8 cellular contexts compared by ENCODE assay signal in the genomic region with DNA sequence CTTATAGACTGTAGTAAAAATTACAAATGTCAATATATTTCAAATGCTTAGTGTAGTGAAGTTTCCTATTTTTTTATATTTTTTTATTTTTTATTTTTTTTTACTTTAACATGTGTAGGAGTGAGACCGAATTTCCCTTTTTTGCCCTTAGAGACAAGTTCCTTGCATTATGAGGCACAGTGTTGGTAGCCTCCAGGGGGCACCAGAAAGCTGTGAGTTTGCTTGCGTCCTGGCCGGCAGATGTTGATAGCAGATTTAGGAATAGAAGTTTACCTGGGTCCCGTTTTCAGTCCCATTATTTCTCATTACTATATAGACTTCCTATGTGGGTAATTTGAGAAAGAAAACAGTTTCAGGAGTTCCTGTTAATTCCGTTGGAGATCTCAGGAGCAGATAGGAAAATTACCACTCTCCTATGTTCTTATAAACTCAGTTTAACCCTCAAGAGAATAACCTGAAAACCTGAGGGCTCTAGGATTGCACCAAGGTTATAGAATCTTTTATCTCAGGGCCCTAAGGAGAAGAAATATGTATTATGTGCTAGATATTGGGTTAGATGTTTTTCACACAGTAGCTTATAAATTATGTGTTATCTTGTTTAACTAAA.
A peak's percentile ranks its signal among the peaks of the same experiment; 100 is the strongest.
DNase-seq lines count a peak whose midpoint lies in the region; ATAC-seq and TF ChIP-seq lines count a peak whose summit lies in the region.

No MANE protein-coding gene starts in this region.

- no peaks in the 10 kb centered on the region for H3K36me3 ChIP-seq in gastroesophageal sphincter

- H3K27ac Mint-ChIP-seq in Calu3 (ENCODE audit: unreplicated experiment) (no peak overlapping the region), progenitor cell of endocrine pancreas (no peak overlapping the region)

- no peak for TF ChIP-seq POLR2A in gastroesophageal sphincter (IDR thresholded peaks at IDR 0.05)

- DNase-seq in Calu3: peak; percentile 85
- DNase-seq in NCI-H526 treated with DMSO at 0.1 percent for 48 hours (lab: John Stamatoyannopoulos, UW): peak; percentile 50
- peak; percentile 27 for DNase-seq in activated T-cell treated with anti-CD3 and anti-CD28 coated beads for 48 hours (ENCODE audit: low read depth)
- peak; percentile 61 for DNase-seq in progenitor cell of endocrine pancreas (ENCODE audit: low spot score, unreplicated experiment)
- no peak for DNase-seq in effector CD8-positive, alpha-beta T cell (lab: John Stamatoyannopoulos, UW)

- H3K4me3 Mint-ChIP-seq in Calu3 (ENCODE audit: low read depth, unreplicated experiment) (no peak overlapping the region), progenitor cell of endocrine pancreas (ENCODE audit: low read depth) (no peak overlapping the region)

- intact Hi-C loops in Calu3 (cut with micrococcal nuclease; ENCODE audit: unreplicated experiment): loop anchor here (1.0 to 10.0 kb wide), 4 partner anchors 123 to 515 kb away; no protein-coding TSS in a partner anchor

- no TSS peak for BruUV-seq in Calu3 (replicated peaks; lab: Mats Ljungman, UMichigan)

- H3K36me3 Mint-ChIP-seq in Calu3 (ENCODE audit: insufficient read depth, unreplicated experiment): no peaks in the 10 kb centered on the region
- H3K36me3 Mint-ChIP-seq in progenitor cell of endocrine pancreas (ENCODE audit: insufficient read depth): no peaks in the 10 kb centered on the region

- TF ChIP-seq EP300 in gastroesophageal sphincter (IDR thresholded peaks at IDR 0.05): no peak

- no peaks in the 10 kb centered on the region for H3K27me3 Mint-ChIP-seq in Calu3 (ENCODE audit: unreplicated experiment)
- H3K27me3 Mint-ChIP-seq in progenitor cell of endocrine pancreas: peaks cover 9% of the 10 kb centered on the region

- no peaks in the 10 kb centered on the region for H3K27me3 ChIP-seq in gastroesophageal sphincter

- no peak overlapping the region for H3K4me3 ChIP-seq in gastroesophageal sphincter

- no peaks in the 10 kb centered on the region for H3K9me3 ChIP-seq in gastroesophageal sphincter

- CTCF ChIA-PET in Calu3 (lab: Charles Lee): interaction anchor here (0.8 to 1.7 kb wide), 4 partner anchors 11 to 328 kb away, joined by 3 to 6 read pairs (median 4); no protein-coding TSS in a partner anchor

- no peak overlapping the region for H3K27ac ChIP-seq in gastroesophageal sphincter

- ATAC-seq in GM19372 (IDR thresholded peaks at IDR 0.05; ENCODE audit: low read depth, unreplicated experiment) (peak; percentile 83), HG03378 (IDR thresholded peaks at IDR 0.05; ENCODE audit: unreplicated experiment) (peak; percentile 88), gastroesophageal sphincter (peak; percentile 66)

- no peaks in the 10 kb centered on the region for H3K9me3 Mint-ChIP-seq in Calu3 (ENCODE audit: low read depth, unreplicated experiment)
- H3K9me3 Mint-ChIP-seq in progenitor cell of endocrine pancreas (ENCODE audit: low read depth): no peaks in the 10 kb centered on the region

- H3K4me1 Mint-ChIP-seq in Calu3 (ENCODE audit: low read depth, unreplicated experiment) (peaks cover 6% of the 10 kb centered on the region), progenitor cell of endocrine pancreas (ENCODE audit: low read depth) (no peaks in the 10 kb centered on the region)

- peaks cover 0 to 8% (median 0%) of the 10 kb centered on the region in 3 donors for H3K4me1 ChIP-seq in gastroesophageal sphincter

- TF ChIP-seq CTCF in Calu3 (IDR thresholded peaks at IDR 0.05; ENCODE audit: unreplicated experiment): peak; percentile 84
- TF ChIP-seq CTCF in gastroesophageal sphincter (IDR thresholded peaks at IDR 0.05): peak; percentile 65 to 78 (median 76)
- peak; percentile 86 for TF ChIP-seq CTCF in progenitor cell of endocrine pancreas (IDR thresholded peaks at IDR 0.05; ENCODE audit: unreplicated experiment)

- WGBS in gastroesophageal sphincter (ENCODE audit: low coverage in 1 of 2), 2 donors: 5% methylated on average over 3 to 5 of the region's 5 CpGs
